In genomic region chr18:14149121-14149850, GRCh38 we compare ENCODE assay signal across 1 cellular context. TPM values are rescaled to one million over a fixed set of nuclear protein-coding genes. Genes with fewer than 3 reads are reported as not detected.
"Had no signal": no experiment of that assay in that cellular context is flagged by ENCODE, and none has a peak within 500 bp of the region (broad histone marks: within the 10 kb centered on the region; RNA-seq: fewer than 3 reads in every experiment).

No MANE protein-coding gene starts in this region.

RNA-seq across cellular contexts. Expression of gene ZNF519, which starts 17.1 kb away (rescaled TPM):
- total RNA-seq: ascending aorta had no signal
